ENCODE assay signal across 1 cellular context in the genomic region with DNA sequence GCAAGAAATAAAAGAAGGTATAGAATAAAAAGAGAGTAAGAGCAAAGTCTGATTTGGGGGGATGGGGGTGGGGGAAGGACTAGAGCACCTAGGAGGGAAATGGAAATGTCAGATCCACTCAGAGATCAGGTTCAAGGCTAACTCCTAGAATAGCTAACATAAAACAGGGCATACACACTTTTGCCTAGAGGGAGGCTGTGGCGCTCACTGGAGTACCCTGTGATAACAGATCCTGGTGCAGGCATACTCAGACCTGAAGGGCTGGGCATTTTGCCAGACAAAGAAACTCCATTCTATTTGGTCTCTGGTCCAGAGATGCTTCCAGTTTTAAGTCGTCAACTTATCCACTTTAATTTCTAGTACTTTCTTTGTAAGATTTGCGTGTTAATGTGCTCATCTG.
A peak's percentile ranks its signal among the peaks of the same experiment; 100 is the strongest.
TF ChIP-seq lines count a peak whose summit lies in the region.

No MANE protein-coding gene starts in this region.

TF ChIP-seq in HEK293, 187 proteins besides CTCF, POLR2A, EP300 and RAD21 (continued from another document):
- TF ChIP-seq, protein P1, sequence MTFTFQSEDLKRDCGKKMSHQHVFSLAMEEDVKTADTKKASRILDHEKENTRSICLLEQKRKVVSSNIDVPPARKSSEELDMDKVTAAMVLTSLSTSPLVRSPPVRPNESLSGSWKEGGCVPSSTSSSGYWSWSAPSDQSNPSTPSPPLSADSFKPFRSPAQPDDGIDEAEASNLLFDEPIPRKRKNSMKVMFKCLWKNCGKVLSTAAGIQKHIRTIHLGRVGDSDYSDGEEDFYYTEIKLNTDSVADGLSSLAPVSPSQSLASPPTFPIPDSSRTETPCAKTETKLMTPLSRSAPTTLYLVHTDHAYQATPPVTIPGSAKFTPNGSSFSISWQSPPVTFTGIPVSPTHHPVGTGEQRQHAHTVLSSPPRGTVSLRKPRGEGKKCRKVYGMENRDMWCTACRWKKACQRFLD (tag by site-specific recombination; IDR thresholded peaks at IDR 0.05), result no peak
- TF ChIP-seq, protein P2, sequence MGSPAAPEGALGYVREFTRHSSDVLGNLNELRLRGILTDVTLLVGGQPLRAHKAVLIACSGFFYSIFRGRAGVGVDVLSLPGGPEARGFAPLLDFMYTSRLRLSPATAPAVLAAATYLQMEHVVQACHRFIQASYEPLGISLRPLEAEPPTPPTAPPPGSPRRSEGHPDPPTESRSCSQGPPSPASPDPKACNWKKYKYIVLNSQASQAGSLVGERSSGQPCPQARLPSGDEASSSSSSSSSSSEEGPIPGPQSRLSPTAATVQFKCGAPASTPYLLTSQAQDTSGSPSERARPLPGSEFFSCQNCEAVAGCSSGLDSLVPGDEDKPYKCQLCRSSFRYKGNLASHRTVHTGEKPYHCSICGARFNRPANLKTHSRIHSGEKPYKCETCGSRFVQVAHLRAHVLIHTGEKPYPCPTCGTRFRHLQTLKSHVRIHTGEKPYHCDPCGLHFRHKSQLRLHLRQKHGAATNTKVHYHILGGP (tag by site-specific recombination; IDR thresholded peaks at IDR 0.05), result no peak
- TF ChIP-seq EGR2 (tag by site-specific recombination; IDR thresholded peaks at IDR 0.05; ENCODE audit: low read depth) (no peak), ZNF19 (tag by site-specific recombination; IDR thresholded peaks at IDR 0.05; ENCODE audit: low read depth) (no peak), ZNF600 (tag by site-specific recombination; IDR thresholded peaks at IDR 0.05) (peak; percentile 55), ZNF121 (tag by site-specific recombination; IDR thresholded peaks at IDR 0.05) (no peak), IKZF3 (tag by site-specific recombination; IDR thresholded peaks at IDR 0.05) (no peak), ZNF10 (tag by site-specific recombination; IDR thresholded peaks at IDR 0.05) (no peak), KLF7 (tag by site-specific recombination; IDR thresholded peaks at IDR 0.05; ENCODE audit: borderline replicate concordance) (no peak), ZNF433 (tag by site-specific recombination; IDR thresholded peaks at IDR 0.05; ENCODE audit: low read depth) (no peak), ZNF529 (tag by site-specific recombination; IDR thresholded peaks at IDR 0.05; ENCODE audit: insufficient replicate concordance) (no peak), ZNF223 (tag by site-specific recombination; IDR thresholded peaks at IDR 0.05) (peak; percentile 86)
- TF ChIP-seq, protein P3, sequence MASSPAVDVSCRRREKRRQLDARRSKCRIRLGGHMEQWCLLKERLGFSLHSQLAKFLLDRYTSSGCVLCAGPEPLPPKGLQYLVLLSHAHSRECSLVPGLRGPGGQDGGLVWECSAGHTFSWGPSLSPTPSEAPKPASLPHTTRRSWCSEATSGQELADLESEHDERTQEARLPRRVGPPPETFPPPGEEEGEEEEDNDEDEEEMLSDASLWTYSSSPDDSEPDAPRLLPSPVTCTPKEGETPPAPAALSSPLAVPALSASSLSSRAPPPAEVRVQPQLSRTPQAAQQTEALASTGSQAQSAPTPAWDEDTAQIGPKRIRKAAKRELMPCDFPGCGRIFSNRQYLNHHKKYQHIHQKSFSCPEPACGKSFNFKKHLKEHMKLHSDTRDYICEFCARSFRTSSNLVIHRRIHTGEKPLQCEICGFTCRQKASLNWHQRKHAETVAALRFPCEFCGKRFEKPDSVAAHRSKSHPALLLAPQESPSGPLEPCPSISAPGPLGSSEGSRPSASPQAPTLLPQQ (tag by site-specific recombination; IDR thresholded peaks at IDR 0.05), result no peak
- TF ChIP-seq, protein P4, sequence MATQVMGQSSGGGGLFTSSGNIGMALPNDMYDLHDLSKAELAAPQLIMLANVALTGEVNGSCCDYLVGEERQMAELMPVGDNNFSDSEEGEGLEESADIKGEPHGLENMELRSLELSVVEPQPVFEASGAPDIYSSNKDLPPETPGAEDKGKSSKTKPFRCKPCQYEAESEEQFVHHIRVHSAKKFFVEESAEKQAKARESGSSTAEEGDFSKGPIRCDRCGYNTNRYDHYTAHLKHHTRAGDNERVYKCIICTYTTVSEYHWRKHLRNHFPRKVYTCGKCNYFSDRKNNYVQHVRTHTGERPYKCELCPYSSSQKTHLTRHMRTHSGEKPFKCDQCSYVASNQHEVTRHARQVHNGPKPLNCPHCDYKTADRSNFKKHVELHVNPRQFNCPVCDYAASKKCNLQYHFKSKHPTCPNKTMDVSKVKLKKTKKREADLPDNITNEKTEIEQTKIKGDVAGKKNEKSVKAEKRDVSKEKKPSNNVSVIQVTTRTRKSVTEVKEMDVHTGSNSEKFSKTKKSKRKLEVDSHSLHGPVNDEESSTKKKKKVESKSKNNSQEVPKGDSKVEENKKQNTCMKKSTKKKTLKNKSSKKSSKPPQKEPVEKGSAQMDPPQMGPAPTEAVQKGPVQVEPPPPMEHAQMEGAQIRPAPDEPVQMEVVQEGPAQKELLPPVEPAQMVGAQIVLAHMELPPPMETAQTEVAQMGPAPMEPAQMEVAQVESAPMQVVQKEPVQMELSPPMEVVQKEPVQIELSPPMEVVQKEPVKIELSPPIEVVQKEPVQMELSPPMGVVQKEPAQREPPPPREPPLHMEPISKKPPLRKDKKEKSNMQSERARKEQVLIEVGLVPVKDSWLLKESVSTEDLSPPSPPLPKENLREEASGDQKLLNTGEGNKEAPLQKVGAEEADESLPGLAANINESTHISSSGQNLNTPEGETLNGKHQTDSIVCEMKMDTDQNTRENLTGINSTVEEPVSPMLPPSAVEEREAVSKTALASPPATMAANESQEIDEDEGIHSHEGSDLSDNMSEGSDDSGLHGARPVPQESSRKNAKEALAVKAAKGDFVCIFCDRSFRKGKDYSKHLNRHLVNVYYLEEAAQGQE (tag by site-specific recombination; IDR thresholded peaks at IDR 0.05), result no peak
- TF ChIP-seq, protein P5, sequence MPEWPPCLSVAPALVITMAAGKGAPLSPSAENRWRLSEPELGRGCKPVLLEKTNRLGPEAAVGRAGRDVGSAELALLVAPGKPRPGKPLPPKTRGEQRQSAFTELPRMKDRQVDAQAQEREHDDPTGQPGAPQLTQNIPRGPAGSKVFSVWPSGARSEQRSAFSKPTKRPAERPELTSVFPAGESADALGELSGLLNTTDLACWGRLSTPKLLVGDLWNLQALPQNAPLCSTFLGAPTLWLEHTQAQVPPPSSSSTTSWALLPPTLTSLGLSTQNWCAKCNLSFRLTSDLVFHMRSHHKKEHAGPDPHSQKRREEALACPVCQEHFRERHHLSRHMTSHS (tag by site-specific recombination; IDR thresholded peaks at IDR 0.05), result no peak
- TF ChIP-seq, protein P6, sequence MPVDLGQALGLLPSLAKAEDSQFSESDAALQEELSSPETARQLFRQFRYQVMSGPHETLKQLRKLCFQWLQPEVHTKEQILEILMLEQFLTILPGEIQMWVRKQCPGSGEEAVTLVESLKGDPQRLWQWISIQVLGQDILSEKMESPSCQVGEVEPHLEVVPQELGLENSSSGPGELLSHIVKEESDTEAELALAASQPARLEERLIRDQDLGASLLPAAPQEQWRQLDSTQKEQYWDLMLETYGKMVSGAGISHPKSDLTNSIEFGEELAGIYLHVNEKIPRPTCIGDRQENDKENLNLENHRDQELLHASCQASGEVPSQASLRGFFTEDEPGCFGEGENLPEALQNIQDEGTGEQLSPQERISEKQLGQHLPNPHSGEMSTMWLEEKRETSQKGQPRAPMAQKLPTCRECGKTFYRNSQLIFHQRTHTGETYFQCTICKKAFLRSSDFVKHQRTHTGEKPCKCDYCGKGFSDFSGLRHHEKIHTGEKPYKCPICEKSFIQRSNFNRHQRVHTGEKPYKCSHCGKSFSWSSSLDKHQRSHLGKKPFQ (tag by site-specific recombination; IDR thresholded peaks at IDR 0.05), result no peak
